Comparison of ENCODE assay signal across 28 cellular contexts in the genomic region with DNA sequence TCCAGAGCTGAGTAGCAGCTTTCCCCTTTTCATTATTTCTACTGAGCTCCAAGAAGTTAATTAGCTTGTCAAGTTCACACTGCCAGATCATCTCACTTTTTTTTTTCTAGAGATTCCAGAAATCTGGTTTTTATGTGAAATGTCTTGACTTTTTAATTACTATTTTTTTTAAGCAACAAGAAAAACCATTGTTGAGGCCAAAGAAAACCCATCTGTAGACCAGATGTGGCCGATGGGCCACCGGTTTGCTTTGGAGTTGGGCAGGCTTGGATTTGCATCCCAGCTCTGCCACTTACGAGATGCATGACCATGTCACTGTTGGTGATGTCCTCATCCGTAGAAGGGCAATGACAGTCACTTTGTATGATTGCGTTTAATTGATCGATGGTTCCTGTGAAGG.
"Had no signal": no experiment of that assay in that cellular context is flagged by ENCODE, and none has a peak within 500 bp of the region (broad histone marks: within the 10 kb centered on the region; RNA-seq: fewer than 3 reads in every experiment).

No MANE protein-coding gene starts in this region.

- H3K36me3 Mint-ChIP-seq: immature natural killer cell, mesothelial cell of epicardium, natural killer cell had no signal

- H3K27ac ChIP-seq: left ventricle myocardium inferior, pancreas, prostate gland, skin epidermis, stomach, testis, thyroid gland, transverse colon, upper lobe of left lung, vagina had no signal

- H3K27ac Mint-ChIP-seq: immature natural killer cell; mesothelial cell of epicardium; naive B cell; natural killer cell; stimulated activated naive B cell treated with anti-CD40 and anti-IgM and Interleukin-4, amounts not matched to agents 10 μg/mL and 1 μg/mL and 100 μg/mL, for 72 hours had no signal

- H3K4me1 ChIP-seq: left ventricle myocardium inferior, pancreas, prostate gland, stomach, testis, thyroid gland, transverse colon, vagina had no signal

- ATAC-seq: natural killer cell; pancreas; right cardiac atrium; sciatic nerve; stimulated activated naive B cell treated with anti-CD40 and anti-IgM and Interleukin-4, amounts not matched to agents 10 μg/mL and 1 μg/mL and 100 μg/mL, for 72 hours; stimulated activated naive CD8-positive, alpha-beta T cell treated with anti-CD3 and anti-CD28 coated beads, Interleukin-15, Interleukin-2, amounts not matched to agents 100 U/mL and 50 U/mL, for 24 hours had no signal

- H3K9me3 Mint-ChIP-seq: immature natural killer cell, natural killer cell had no signal

- H3K4me1 Mint-ChIP-seq: immature natural killer cell; mesothelial cell of epicardium; naive B cell; natural killer cell; stimulated activated naive B cell treated with anti-CD40 and anti-IgM and Interleukin-4, amounts not matched to agents 10 μg/mL and 1 μg/mL and 100 μg/mL, for 72 hours had no signal

- H3K27me3 ChIP-seq: pancreas, stomach, testis, thyroid gland, transverse colon, upper lobe of left lung, vagina had no signal

- H3K4me3 ChIP-seq: left ventricle myocardium inferior, lung, pancreas, prostate gland, skin epidermis, stomach, testis, thyroid gland, transverse colon, upper lobe of left lung, vagina had no signal

- H3K9me3 ChIP-seq: pancreas, prostate gland, testis, thyroid gland, transverse colon, vagina had no signal

- H3K4me3 Mint-ChIP-seq: immature natural killer cell; mesothelial cell of epicardium; naive B cell; natural killer cell; stimulated activated naive B cell treated with anti-CD40 and anti-IgM and Interleukin-4, amounts not matched to agents 10 μg/mL and 1 μg/mL and 100 μg/mL, for 72 hours had no signal

- DNase-seq: hypothalamus; immature natural killer cell; left ventricle myocardium inferior; mesendoderm; naive B cell; natural killer cell; pancreas; posterior cingulate gyrus; retina; right cardiac atrium; stimulated activated CD4-positive, alpha-beta T cell treated with anti-CD3 and anti-CD28 coated beads, Interleukin-12 subunit alpha, Interleukin-12 subunit beta, amount 100 ng/mL, for 4 hours; stimulated activated CD4-positive, alpha-beta T cell treated with anti-CD3 and anti-CD28 coated beads, Interleukin-15, amount 100 ng/mL, for 24 hours; stimulated activated CD4-positive, alpha-beta T cell treated with anti-CD3 and anti-CD28 coated beads, Interleukin-2, amount 100 ng/mL, for 24 hours; stimulated activated CD4-positive, alpha-beta T cell treated with anti-CD3 and anti-CD28 coated beads, Interleukin-4, amount 100 ng/mL, for 1 hour; stimulated activated naive B cell treated with anti-CD40 and anti-IgM and Interleukin-4, amounts not matched to agents 10 μg/mL and 1 μg/mL and 100 μg/mL, for 72 hours; stimulated activated naive CD8-positive, alpha-beta T cell treated with anti-CD3 and anti-CD28 coated beads, Interleukin-15, Interleukin-2, amounts not matched to agents 100 U/mL and 50 U/mL, for 24 hours; stomach; testis; thyroid gland; transverse colon; upper lobe of left lung had no signal

- H3K36me3 ChIP-seq: pancreas, prostate gland, stomach, thyroid gland, transverse colon, upper lobe of left lung, vagina had no signal

- FAIRE-seq: islet of Langerhans had no signal
